Comparison of ENCODE assay signal across 8 cellular contexts in genomic region chr14:103819503-103820307, GRCh38. TPM values are rescaled to one million over a fixed set of nuclear protein-coding genes. Genes with fewer than 3 reads are reported as not detected.
DNase-seq lines count a peak whose midpoint lies in the region; ATAC-seq and TF ChIP-seq lines count a peak whose summit lies in the region.

No MANE protein-coding gene starts in this region.

- TF ChIP-seq CTCF in SK-N-SH (IDR thresholded peaks at IDR 0.05) (no peak), right atrium auricular region (IDR thresholded peaks at IDR 0.05) (no peak)

- no peaks in the 10 kb centered on the region for H3K9me3 Mint-ChIP-seq in stimulated activated effector memory CD8-positive, alpha-beta T cell treated with anti-CD3 and anti-CD28 coated beads, Interleukin-12 subunit alpha, Interleukin-12 subunit beta, amount 100 ng/mL, for 72 hours

- no peak overlapping the region for H3K27ac ChIP-seq in SK-N-SH (ENCODE audit: low read depth in 2 of 2, low read length in 1 of 2)
- peak overlapping the region; percentile 70 to 79 for H3K27ac ChIP-seq in right atrium auricular region
- no peak overlapping the region for H3K27ac ChIP-seq in effector memory CD4-positive, alpha-beta T cell (ENCODE audit: insufficient read depth, low read length, poor library complexity, severe bottlenecking)

- no peak overlapping the region for H3K9ac ChIP-seq in SK-N-SH

- ATAC-seq in stimulated activated effector memory CD8-positive, alpha-beta T cell treated with anti-CD3 and anti-CD28 coated beads, Interleukin-12 subunit alpha, Interleukin-12 subunit beta, amount 100 ng/mL, for 72 hours: no peak
- ATAC-seq in HG03457 (IDR thresholded peaks at IDR 0.05; ENCODE audit: unreplicated experiment): no peak

- H3K4me1 ChIP-seq in SK-N-SH (ENCODE audit: control insufficient read depth in 1 of 2, insufficient read depth in 2 of 2, low read depth in 1 of 2, low read length in 1 of 2): peaks cover 5 to 14% of the 10 kb centered on the region in 2 experiments; a peak in 2 of 4 replicates
- peaks cover 0 to 57% of the 10 kb centered on the region in 2 donors for H3K4me1 ChIP-seq in right atrium auricular region
- H3K4me1 ChIP-seq in effector memory CD4-positive, alpha-beta T cell (ENCODE audit: control insufficient read depth, insufficient read depth, low read length, poor library complexity, severe bottlenecking): peaks cover 3% of the 10 kb centered on the region

- H3K36me3 ChIP-seq in SK-N-SH (replicated peaks in 1 of 2; ENCODE audit: control insufficient read depth in 1 of 2, insufficient read depth in 2 of 2, low read length in 1 of 2) (no peaks in the 10 kb centered on the region), right atrium auricular region (no peaks in the 10 kb centered on the region)
- H3K36me3 ChIP-seq in effector memory CD4-positive, alpha-beta T cell (ENCODE audit: control insufficient read depth, insufficient read depth, low read length): no peaks in the 10 kb centered on the region

- H3K4me1 Mint-ChIP-seq in stimulated activated effector memory CD8-positive, alpha-beta T cell treated with anti-CD3 and anti-CD28 coated beads, Interleukin-12 subunit alpha, Interleukin-12 subunit beta, amount 100 ng/mL, for 72 hours: peaks cover 18% of the 10 kb centered on the region

- CTCF ChIA-PET in SK-N-SH (lab: Yijun Ruan, JAX): interaction anchor here (0.8 to 4.3 kb wide), 7 partner anchors 11 to 162 kb away, joined by 3 to 23 read pairs (median 5); a partner anchor contains a TSS

- no peak for TF ChIP-seq RAD21 in SK-N-SH (IDR thresholded peaks at IDR 0.05; ENCODE audit: low read length)

- peaks cover 5% of the 10 kb centered on the region for H3F3A ChIP-seq in SK-N-SH (replicated peaks; ENCODE audit: insufficient read depth)

- peak overlapping the region; percentile 51 for H3K27ac Mint-ChIP-seq in stimulated activated effector memory CD8-positive, alpha-beta T cell treated with anti-CD3 and anti-CD28 coated beads, Interleukin-12 subunit alpha, Interleukin-12 subunit beta, amount 100 ng/mL, for 72 hours

- H3K27me3 ChIP-seq in SK-N-SH (ENCODE audit: insufficient read depth) (no peaks in the 10 kb centered on the region), right atrium auricular region (no peaks in the 10 kb centered on the region)
- H3K27me3 ChIP-seq in effector memory CD4-positive, alpha-beta T cell (replicated peaks; ENCODE audit: control insufficient read depth, insufficient read depth, low read length, poor library complexity, severe bottlenecking): no peaks in the 10 kb centered on the region

- H3K4me2 ChIP-seq in SK-N-SH: peak overlapping the region; percentile 15; the same call in 1 of the 2 replicates

- no peaks in the 10 kb centered on the region for H4K20me1 ChIP-seq in SK-N-SH (ENCODE audit: insufficient read depth)

- H2AFZ ChIP-seq in SK-N-SH (ENCODE audit: low read depth): no peak overlapping the region

- WGBS in SK-N-SH (ENCODE audit: low lambda C conversion rate): 55% methylated on average over 7 of the region's 7 CpGs

- TF ChIP-seq EP300 in SK-N-SH (IDR thresholded peaks at IDR 0.05; ENCODE audit: borderline replicate concordance in 1 of 2, low read depth in 1 of 2, low read length in 1 of 2): no peak

- H3K36me3 Mint-ChIP-seq in stimulated activated effector memory CD8-positive, alpha-beta T cell treated with anti-CD3 and anti-CD28 coated beads, Interleukin-12 subunit alpha, Interleukin-12 subunit beta, amount 100 ng/mL, for 72 hours: no peaks in the 10 kb centered on the region

- H3K9me2 ChIP-seq in SK-N-SH: no peaks in the 10 kb centered on the region

- peak overlapping the region; percentile 10 for H3K4me3 Mint-ChIP-seq in stimulated activated effector memory CD8-positive, alpha-beta T cell treated with anti-CD3 and anti-CD28 coated beads, Interleukin-12 subunit alpha, Interleukin-12 subunit beta, amount 100 ng/mL, for 72 hours

- no peak overlapping the region for H3K4me3 ChIP-seq in SK-N-SH (ENCODE audit: low read depth in 2 of 2, low read length in 1 of 2)
- H3K4me3 ChIP-seq in right atrium auricular region: peak overlapping the region in 1 of 2 donors; percentile 4
- no peak overlapping the region for H3K4me3 ChIP-seq in effector memory CD4-positive, alpha-beta T cell (ENCODE audit: insufficient read depth, low read depth, low read length, poor library complexity, severe bottlenecking)

- DNase-seq in NCI-H1417 (lab: John Stamatoyannopoulos, UW): peak; percentile 30 to 88 (median 76)
- DNase-seq in NCI-H1417 treated with DMSO at 0.1 percent for 48 hours (lab: John Stamatoyannopoulos, UW): no peak
- peak; percentile 24 for DNase-seq in SK-N-SH
- no peak for DNase-seq in right atrium auricular region (ENCODE audit: low spot score)
- DNase-seq in stimulated activated effector memory CD8-positive, alpha-beta T cell treated with anti-CD3 and anti-CD28 coated beads, Interleukin-12 subunit alpha, Interleukin-12 subunit beta, amount 100 ng/mL, for 72 hours (ENCODE audit: low spot score in 2 of 2): no peak
- DNase-seq in NCI-H226: no peak
- no peak for DNase-seq in effector memory CD4-positive, alpha-beta T cell

- H3K9me3 ChIP-seq in SK-N-SH (no peaks in the 10 kb centered on the region), right atrium auricular region (no peaks in the 10 kb centered on the region)
- no peaks in the 10 kb centered on the region for H3K9me3 ChIP-seq in effector memory CD4-positive, alpha-beta T cell (ENCODE audit: control insufficient read depth, low read length)

- POLR2A ChIA-PET in SK-N-SH (lab: Yijun Ruan, JAX): no interaction called here

- no peaks in the 10 kb centered on the region; the same call in none of the 2 replicates for H3K79me2 ChIP-seq in SK-N-SH (ENCODE audit: insufficient read depth)

TF ChIP-seq in SK-N-SH, 30 proteins besides CTCF, POLR2A, EP300 and RAD21 (continues in another document):
- TF ChIP-seq ELF1 (IDR thresholded peaks at IDR 0.05): no peak
- TF ChIP-seq TAF1 (IDR thresholded peaks at IDR 0.05; ENCODE audit: borderline replicate concordance, low read depth, low read length): no peak
- TF ChIP-seq RFX5 (IDR thresholded peaks at IDR 0.05; ENCODE audit: low read length): no peak
- no peak for TF ChIP-seq USF1 (IDR thresholded peaks at IDR 0.05; ENCODE audit: borderline replicate concordance, low read depth)
- no peak for TF ChIP-seq FOXJ3 (CRISPR knock-in tag; IDR thresholded peaks at IDR 0.05)
- no peak for TF ChIP-seq TCF12 (IDR thresholded peaks at IDR 0.05)
- TF ChIP-seq REST (IDR thresholded peaks at IDR 0.05; ENCODE audit: low read depth, low read length): no peak
- TF ChIP-seq GABPA (IDR thresholded peaks at IDR 0.05; ENCODE audit: low read depth): no peak
- TF ChIP-seq POLR2AphosphoS5 (IDR thresholded peaks at IDR 0.05; ENCODE audit: low read depth, low read length): no peak
- no peak for TF ChIP-seq TEAD4 (IDR thresholded peaks at IDR 0.05; ENCODE audit: borderline replicate concordance, insufficient read depth)
- TF ChIP-seq RXRA (IDR thresholded peaks at IDR 0.05; ENCODE audit: borderline replicate concordance, low read depth): no peak
- TF ChIP-seq FOSL2 (IDR thresholded peaks at IDR 0.05; ENCODE audit: borderline replicate concordance, low read depth): no peak
- no peak for TF ChIP-seq USF2 (IDR thresholded peaks at IDR 0.05; ENCODE audit: borderline replicate concordance, low read depth, low read length)
- TF ChIP-seq MAX (IDR thresholded peaks at IDR 0.05; ENCODE audit: low read depth): no peak

RNA-seq across cellular contexts. Expression of gene PPP1R13B, which starts 27.7 kb away (rescaled TPM):
- 5.1 and 5.7 TPM in 2 replicates for polyA plus RNA-seq in SK-N-SH (2012; rRNA removed)
- polyA plus RNA-seq in SK-N-SH (2012; cell fraction: cytosol; rRNA removed): 2.6 and 3.9 TPM in 2 replicates
- 31.2 and 31.8 TPM in 2 replicates for polyA plus RNA-seq in SK-N-SH (2012; cell fraction: nucleus; rRNA removed)
- 10 to 100 TPM; 45.7 to 47.8 TPM for total RNA-seq in right atrium auricular region

Comparison
In these comparisons a context has a peak if more than half of its experiments do, and no peak if none do; other contexts are left out.
1. DNase-seq: peak in NCI-H1417 (3 of 3) and SK-N-SH (single experiment); none in NCI-H1417 treated with DMSO at 0.1 percent for 48 hours (single experiment), right atrium auricular region (single experiment), stimulated activated effector memory CD8-positive, alpha-beta T cell treated with anti-CD3 and anti-CD28 coated beads, Interleukin-12 subunit alpha, Interleukin-12 subunit beta, amount 100 ng/mL, for 72 hours (0 of 2), NCI-H226 (single experiment) and effector memory CD4-positive, alpha-beta T cell (0 of 3).
2. H3K27ac ChIP-seq: peak in right atrium auricular region (2 of 2); none in SK-N-SH (0 of 2) and effector memory CD4-positive, alpha-beta T cell (single experiment).